14 cellular contexts compared by ENCODE assay signal in the genomic region with DNA sequence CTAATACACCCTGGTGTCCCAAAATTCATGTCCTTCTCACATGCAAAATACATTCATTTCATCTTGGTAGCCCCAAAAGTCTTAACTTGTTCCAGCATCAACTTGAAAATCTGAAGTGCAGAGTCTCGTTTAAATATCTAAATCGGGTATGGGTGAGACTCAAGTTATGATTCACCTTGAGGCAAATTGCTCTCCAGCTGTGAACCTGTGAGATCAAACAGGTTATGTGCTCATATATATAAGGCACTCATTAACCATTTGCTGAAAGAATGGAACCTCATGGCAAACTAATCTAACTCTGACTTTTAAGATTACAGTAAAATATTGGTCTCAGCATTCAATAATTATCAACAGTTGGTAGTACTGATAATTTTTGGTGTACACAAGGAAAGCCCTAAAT. TPM values are rescaled to one million over a fixed set of nuclear protein-coding genes. Genes with fewer than 3 reads are reported as not detected.
DNase-seq lines count a peak whose midpoint lies in the region; ATAC-seq, FAIRE-seq and TF ChIP-seq lines count a peak whose summit lies in the region.
"Had no signal": no experiment of that assay in that cellular context is flagged by ENCODE, and none has a peak within 500 bp of the region (broad histone marks: within the 10 kb centered on the region; RNA-seq: fewer than 3 reads in every experiment).

No MANE protein-coding gene starts in this region.

- peaks cover 22% of the 10 kb centered on the region for H3K4me1 ChIP-seq in ACC112 (ENCODE audit: control insufficient read depth, insufficient read depth, low read length, unreplicated experiment)
- peaks cover 0 to 11% of the 10 kb centered on the region in 2 experiments; a peak in 4 of 5 replicates for H3K4me1 ChIP-seq in K562 (replicated peaks in 1 of 2; ENCODE audit: control insufficient read depth in 2 of 2, insufficient read depth in 2 of 2, low read length in 2 of 2)
- H3K4me1 ChIP-seq in mucosa of descending colon (ENCODE audit: low read depth), result peaks cover 19% of the 10 kb centered on the region

- H3K79me2 ChIP-seq in ACC112 (ENCODE audit: control insufficient read depth, insufficient read depth, low read length, unreplicated experiment), result peaks cover 69% of the 10 kb centered on the region
- peaks cover 31% of the 10 kb centered on the region; the same call in 2 of the 3 replicates for H3K79me2 ChIP-seq in K562 (ENCODE audit: control insufficient read depth, insufficient read depth, low read length)

- H3K4me3 ChIP-seq in ACC112 (ENCODE audit: low read depth, low read length) (no peak overlapping the region), K562 (no peak overlapping the region), mucosa of descending colon (no peak overlapping the region), foreskin fibroblast (ENCODE audit: low read depth in 1 of 2, low read length in 2 of 2) (no peak overlapping the region)
- H3K4me3 ChIP-seq: spleen had no signal

- ATAC-seq in HG02852 (IDR thresholded peaks at IDR 0.05; ENCODE audit: unreplicated experiment), result peak; percentile 33
- ATAC-seq in K562, result no peak
- ATAC-seq in mucosa of descending colon, result peak; percentile 72
- no peak for ATAC-seq in GM18868 (IDR thresholded peaks at IDR 0.05; ENCODE audit: unreplicated experiment)

- TF ChIP-seq CTCF in K562 (IDR thresholded peaks at IDR 0.05 in 2 of 3, conservative IDR thresholded peaks at IDR 0.05 in 1 of 3; ENCODE audit: insufficient read depth in 2 of 3, low read depth in 1 of 3, low read length in 3 of 3) (no peak), mucosa of descending colon (IDR thresholded peaks at IDR 0.05) (no peak), foreskin fibroblast (IDR thresholded peaks at IDR 0.05; ENCODE audit: low read depth, low read length) (no peak)

- H3K9me3 ChIP-seq in K562 (replicated peaks; ENCODE audit: control insufficient read depth, insufficient read depth, low read depth, low read length) (no peaks in the 10 kb centered on the region), mucosa of descending colon (no peaks in the 10 kb centered on the region)
- H3K9me3 ChIP-seq: spleen had no signal

- no peak for TF ChIP-seq RAD21 in K562 (CRISPR knock-in tag; conservative IDR thresholded peaks at IDR 0.05 in 1 of 2, IDR thresholded peaks at IDR 0.05 in 1 of 2)

- no peaks in the 10 kb centered on the region for H3K27me3 ChIP-seq in ACC112 (ENCODE audit: insufficient read depth, low read length)
- no peaks in the 10 kb centered on the region for H3K27me3 ChIP-seq in K562 (ENCODE audit: control insufficient read depth in 2 of 2, insufficient read depth in 2 of 2, low read length in 2 of 2)
- H3K27me3 ChIP-seq: spleen had no signal

- intact Hi-C loops in K562 (cut with micrococcal nuclease), result no loop called here
- intact Hi-C loops in mucosa of descending colon (cut with DNase I, micrococcal nuclease), result no loop called here
- intact Hi-C loops in head of caudate nucleus (cut with DNase I), result no loop called here

- H3K36me3 ChIP-seq in ACC112 (ENCODE audit: insufficient read depth, low read length) (peaks cover 9% of the 10 kb centered on the region), K562 (ENCODE audit: control insufficient read depth, insufficient read depth, low read length) (no peaks in the 10 kb centered on the region), mucosa of descending colon (ENCODE audit: low read depth) (no peaks in the 10 kb centered on the region)

- no peak for TF ChIP-seq EP300 in K562 (IDR thresholded peaks at IDR 0.05; ENCODE audit: low read length)

- H4K20me1 ChIP-seq in K562 (replicated peaks; ENCODE audit: control insufficient read depth, insufficient read depth, low read length), result no peaks in the 10 kb centered on the region; the same call in 1 of the 2 replicates

- BruUV-seq in K562 (replicated peaks; lab: Mats Ljungman, UMichigan), result no TSS peak

- CTCF ChIA-PET in K562 (lab: Yijun Ruan, JAX; ENCODE audit: low intra/inter-chr PET ratio), result no interaction called here

- WGBS in K562 (ENCODE audit: insufficient coverage, low coverage, missing lambda C conversion rate), result 42% methylated on average over 2 of the region's 2 CpGs

- in situ Hi-C loops in K562 (cut with MboI), result no loop called here

- H3K4me2 ChIP-seq in K562 (ENCODE audit: insufficient read depth, low read length), result no peak overlapping the region

- no peaks in the 10 kb centered on the region for H3K9me1 ChIP-seq in K562 (ENCODE audit: control insufficient read depth, insufficient read depth, low read length)

- TF ChIP-seq POLR2A in K562 (conservative IDR thresholded peaks at IDR 0.05), result no peak

- H3K27ac ChIP-seq in ACC112 (ENCODE audit: low read depth, low read length) (peak overlapping the region; percentile 83), K562 (ENCODE audit: extremely low read depth, low read depth, low read length) (peak overlapping the region; percentile 12; the same call in 1 of the 3 replicates)

- H3K9ac ChIP-seq in K562 (ENCODE audit: insufficient read depth in 1 of 2, low read depth in 2 of 2, low read length in 2 of 2), result no peak overlapping the region

- H2AFZ ChIP-seq in ACC112 (ENCODE audit: low read length, unreplicated experiment), result no peak overlapping the region
- no peak overlapping the region for H2AFZ ChIP-seq in K562 (ENCODE audit: low read depth, low read length)

- no peak for DNase-seq in K562 (ENCODE audit: extremely low read depth in 1 of 4, low spot score in 3 of 4)
- no peak for DNase-seq in mucosa of descending colon
- no peak for DNase-seq in effector CD4-positive, alpha-beta T cell
- DNase-seq in head of caudate nucleus, result no peak
- no peak for DNase-seq in foreskin fibroblast
- DNase-seq: activated CD4-positive, alpha-beta T cell treated with anti-CD3 and anti-CD28 coated beads for 4 hours; activated T-cell treated with anti-CD3 and anti-CD28 coated beads, Interleukin-2, amount 50 U/mL, for 1 hour; DMS 273 treated with DMSO at 0.1 percent for 48 hours; NCI-H1694 treated with DMSO at 0.1 percent for 48 hours; NCI-H510A; spleen had no signal

- no peak for FAIRE-seq in K562 (lab: Jason Lieb, UNC)

- POLR2A ChIA-PET in K562 (lab: Yijun Ruan, JAX), result no interaction called here

TF ChIP-seq in K562, 482 proteins besides CTCF, POLR2A, EP300 and RAD21 (continues in another document):
- no peak for TF ChIP-seq SIN3A (IDR thresholded peaks at IDR 0.05; ENCODE audit: borderline replicate concordance in 2 of 2, control insufficient read depth in 1 of 2, low read depth in 2 of 2, low read length in 2 of 2)
- TF ChIP-seq, protein P1, sequence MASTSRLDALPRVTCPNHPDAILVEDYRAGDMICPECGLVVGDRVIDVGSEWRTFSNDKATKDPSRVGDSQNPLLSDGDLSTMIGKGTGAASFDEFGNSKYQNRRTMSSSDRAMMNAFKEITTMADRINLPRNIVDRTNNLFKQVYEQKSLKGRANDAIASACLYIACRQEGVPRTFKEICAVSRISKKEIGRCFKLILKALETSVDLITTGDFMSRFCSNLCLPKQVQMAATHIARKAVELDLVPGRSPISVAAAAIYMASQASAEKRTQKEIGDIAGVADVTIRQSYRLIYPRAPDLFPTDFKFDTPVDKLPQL (IDR thresholded peaks at IDR 0.05; ENCODE audit: extremely low read depth, insufficient read length), result no peak
- TF ChIP-seq MYBL2 (IDR thresholded peaks at IDR 0.05; ENCODE audit: low read depth), result no peak
- TF ChIP-seq MYBL2 (CRISPR knock-in tag; IDR thresholded peaks at IDR 0.05; ENCODE audit: borderline replicate concordance), result no peak
- TF ChIP-seq, protein P2, sequence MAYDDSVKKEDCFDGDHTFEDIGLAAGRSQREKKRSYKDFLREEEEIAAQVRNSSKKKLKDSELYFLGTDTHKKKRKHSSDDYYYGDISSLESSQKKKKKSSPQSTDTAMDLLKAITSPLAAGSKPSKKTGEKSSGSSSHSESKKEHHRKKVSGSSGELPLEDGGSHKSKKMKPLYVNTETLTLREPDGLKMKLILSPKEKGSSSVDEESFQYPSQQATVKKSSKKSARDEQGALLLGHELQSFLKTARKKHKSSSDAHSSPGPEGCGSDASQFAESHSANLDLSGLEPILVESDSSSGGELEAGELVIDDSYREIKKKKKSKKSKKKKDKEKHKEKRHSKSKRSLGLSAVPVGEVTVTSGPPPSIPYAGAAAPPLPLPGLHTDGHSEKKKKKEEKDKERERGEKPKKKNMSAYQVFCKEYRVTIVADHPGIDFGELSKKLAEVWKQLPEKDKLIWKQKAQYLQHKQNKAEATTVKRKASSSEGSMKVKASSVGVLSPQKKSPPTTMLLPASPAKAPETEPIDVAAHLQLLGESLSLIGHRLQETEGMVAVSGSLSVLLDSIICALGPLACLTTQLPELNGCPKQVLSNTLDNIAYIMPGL (CRISPR knock-in tag; IDR thresholded peaks at IDR 0.05), result no peak
- no peak for TF ChIP-seq CBX3 (IDR thresholded peaks at IDR 0.05; ENCODE audit: borderline replicate concordance in 1 of 2, low read length in 2 of 2)

RNA-seq across cellular contexts. Expression of a gene that starts 55.5 kb away (rescaled TPM):
- total RNA-seq in K562 (2011; cell fraction: chromatin; rRNA removed; ENCODE audit: low replicate concordance), result 262 and 263 TPM in 2 replicates
- total RNA-seq in K562 (2011; cell fraction: nucleolus; rRNA removed), result 100 and 103 TPM in 2 replicates
- 170 and 292 TPM in 2 replicates for total RNA-seq in K562 (2011; cell fraction: nucleoplasm; rRNA removed)
- total RNA-seq in K562 (2014; rRNA removed) (36.9 and 48.3 TPM in 2 replicates), K562 (2014; rRNA removed; fragmentation: Illumina TruSeq; extraction: Trizol) (79.8 and 82.1 TPM in 2 replicates), K562 (2015; rRNA removed; fragmentation: Illumina TruSeq; extraction: Trizol) (58.5 and 62.5 TPM in 2 replicates), K562 (2021) (89.9 and 97.5 TPM in 2 replicates), mucosa of descending colon (100 to 1,000 TPM; 137 to 183 (median 160) TPM)
- polyA plus RNA-seq in K562 (2011; rRNA removed) (100 and 126 TPM in 2 replicates), K562 (2014; fragmentation: Illumina TruSeq; extraction: Trizol) (117 and 127 TPM in 2 replicates), K562 (2014; fragmentation: Nextera tagmentation; extraction: Ambion mirVana) (10 to 100 TPM; 42.2 to 55.8 TPM), K562 (2014; rRNA removed) (39.0 and 47.9 TPM in 2 replicates)
- polyA plus RNA-seq in K562 (2011; cell fraction: cytosol; rRNA removed), result 84.4 and 144 TPM in 2 replicates
- polyA plus RNA-seq in K562 (2011; cell fraction: nucleus; rRNA removed), result 60.0 and 82.0 TPM in 2 replicates
- polyA plus RNA-seq in K562 (2012), result 42.7 and 55.2 TPM in 2 replicates
- 213 and 326 TPM in 2 replicates for polyA minus RNA-seq in K562 (2011; rRNA and poly(A)+ RNA removed)
- 60.9 and 98.0 TPM in 2 replicates for polyA minus RNA-seq in K562 (2011; cell fraction: cytosol; rRNA and poly(A)+ RNA removed)
- 172 and 173 TPM in 2 replicates for polyA minus RNA-seq in K562 (2011; cell fraction: nucleus; rRNA and poly(A)+ RNA removed)

Comparison
In these comparisons a context has a peak if more than half of its experiments do, and no peak if none do; other contexts are left out.
1. ATAC-seq: peak in HG02852 (single experiment) and mucosa of descending colon (single experiment); none in K562 (single experiment) and GM18868 (single experiment).